In the genomic region with DNA sequence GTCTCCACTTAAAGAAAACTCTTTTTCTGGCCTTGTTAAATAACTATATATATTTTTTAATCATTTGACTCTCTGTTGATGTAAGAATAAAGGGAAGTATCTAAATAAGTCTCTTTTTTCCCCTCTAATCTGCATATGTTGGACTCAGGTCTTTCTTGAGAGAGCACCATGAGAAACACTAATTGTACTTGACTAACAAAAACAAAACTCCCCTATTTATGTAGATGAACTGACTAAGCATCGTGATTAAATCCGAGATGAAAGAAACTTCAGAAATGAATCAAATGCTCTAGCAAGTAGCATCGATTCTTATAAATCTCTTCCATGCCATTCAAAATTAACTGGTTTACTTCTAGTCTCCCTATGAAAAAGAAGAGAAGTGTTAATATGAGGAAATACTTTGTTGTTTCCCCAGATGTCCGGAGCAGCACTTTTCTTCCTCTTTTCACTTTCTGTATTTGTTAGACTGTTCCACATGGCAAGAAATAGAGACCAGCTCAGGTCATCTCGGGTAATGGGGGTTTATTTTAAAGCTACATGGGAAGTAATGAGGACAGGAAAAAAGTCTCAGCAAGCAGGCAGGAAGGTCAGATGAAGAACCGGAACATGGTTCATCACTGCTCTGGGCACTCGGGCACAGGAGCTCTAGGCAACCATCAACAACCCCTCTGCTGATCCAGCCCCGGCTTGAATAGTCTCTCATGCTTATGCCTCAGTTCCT, we compare ENCODE assay signal across 10 cellular contexts.
DNase-seq lines count a peak whose midpoint lies in the region; ATAC-seq and TF ChIP-seq lines count a peak whose summit lies in the region.
"Had no signal": no experiment of that assay in that cellular context is flagged by ENCODE, and none has a peak within 500 bp of the region (broad histone marks: within the 10 kb centered on the region; RNA-seq: fewer than 3 reads in every experiment).

No MANE protein-coding gene starts in this region.

- no peaks in the 10 kb centered on the region for H3K27me3 ChIP-seq in GM06990 (replicated peaks; ENCODE audit: control insufficient read depth, insufficient read depth, low read length)

- H3K4me3 ChIP-seq in GM06990 (replicated peaks; ENCODE audit: low read depth, low read length), result peak overlapping the region; percentile 15; the same call in 1 of the 2 replicates

- DNase-seq in GM06990 (ENCODE audit: extremely low read depth, insufficient read length), result peak; percentile 3
- peak; percentile 50 for DNase-seq in NOMO-1 treated with dmso at 0.1 percent for 144 hours (lab: John Stamatoyannopoulos, UW; ENCODE audit: unreplicated experiment)
- DNase-seq in stimulated activated CD4-positive, alpha-beta T cell treated with anti-CD3 and anti-CD28 coated beads, Interleukin-2, amount 100 ng/mL, for 24 hours, result no peak
- DNase-seq in ACHN, result no peak
- DNase-seq in iPS-NIHi7 (ENCODE audit: extremely low spot score), result no peak
- no peak for DNase-seq in activated T-cell treated with anti-CD3 and anti-CD28 coated beads, Interleukin-2, amount 50 U/mL, for 1 hour
- DNase-seq: activated naive CD4-positive, alpha-beta T cell treated with anti-CD3 and anti-CD28 coated beads, Interleukin-2, amount 10 ng/mL, durations not matched to agents 7 days and 5 days; NCI-H187 treated with DMSO at 0.1 percent for 48 hours had no signal

- H3K36me3 ChIP-seq in GM06990 (ENCODE audit: control insufficient read depth, insufficient read depth, low read length), result no peaks in the 10 kb centered on the region

- peak; percentile 79 for ATAC-seq in GM19455 (IDR thresholded peaks at IDR 0.05; ENCODE audit: unreplicated experiment)
- ATAC-seq in HG03025 (IDR thresholded peaks at IDR 0.05; ENCODE audit: low FRiP score, unreplicated experiment), result peak; percentile 90

- in situ Hi-C loops in ACHN (cut with HindIII; ENCODE audit: low pct_ligation_motif_present, low pct_unique_long_range_greater_than_20kb, low sequenced_read_pairs), result no loop called here

- no peak for TF ChIP-seq CTCF in GM06990 (IDR thresholded peaks at IDR 0.05; ENCODE audit: insufficient read depth, low read length, poor library complexity, severe bottlenecking)

Comparison
In these comparisons a context has a peak if more than half of its experiments do, and no peak if none do; other contexts are left out.
1. DNase-seq: peak in GM06990 (single experiment) and NOMO-1 treated with dmso at 0.1 percent for 144 hours (single experiment); none in stimulated activated CD4-positive, alpha-beta T cell treated with anti-CD3 and anti-CD28 coated beads, Interleukin-2, amount 100 ng/mL, for 24 hours (0 of 2), ACHN (single experiment), iPS-NIHi7 (single experiment) and activated T-cell treated with anti-CD3 and anti-CD28 coated beads, Interleukin-2, amount 50 U/mL, for 1 hour (single experiment).